Comparison of ENCODE assay signal across 25 cellular contexts in the genomic region with DNA sequence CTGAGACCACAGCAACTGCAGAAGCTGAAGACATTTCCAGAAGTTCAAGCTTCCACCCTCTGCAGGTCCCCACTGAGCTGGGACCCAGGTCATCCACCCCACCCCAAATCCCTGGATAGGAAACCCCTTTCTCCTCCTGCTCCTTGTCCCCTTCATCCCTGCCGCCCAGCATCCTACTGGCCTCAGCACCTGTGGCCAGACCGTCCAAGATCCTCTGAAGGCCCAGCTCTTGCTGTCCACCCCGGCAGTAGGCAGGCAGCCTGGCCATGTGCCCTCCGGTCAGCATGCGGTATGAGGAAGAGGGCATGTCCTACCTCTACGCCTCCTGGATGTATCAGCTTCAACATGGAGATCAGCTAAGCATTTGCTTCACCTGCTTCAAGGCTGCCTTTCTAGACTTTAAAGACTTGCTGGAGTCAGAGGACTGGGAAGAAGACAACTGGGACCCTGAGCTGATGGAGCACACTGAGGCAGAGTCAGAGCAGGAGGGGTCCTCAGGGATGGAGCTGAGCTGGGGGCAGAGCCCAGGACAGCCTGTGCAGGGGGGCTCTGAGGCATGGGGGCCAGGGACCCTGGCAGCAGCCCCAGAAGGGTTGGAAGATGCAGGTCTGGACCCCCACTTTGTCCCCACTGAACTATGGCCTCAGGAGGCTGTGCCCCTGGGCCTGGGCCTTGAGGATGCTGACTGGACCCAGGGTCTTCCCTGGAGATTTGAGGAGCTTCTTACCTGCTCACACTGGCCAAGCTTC. TPM values are rescaled to one million over a fixed set of nuclear protein-coding genes. Genes with fewer than 3 reads are reported as not detected.
DNase-seq lines count a peak whose midpoint lies in the region; ATAC-seq and TF ChIP-seq lines count a peak whose summit lies in the region.
"Had no signal": no experiment of that assay in that cellular context is flagged by ENCODE, and none has a peak within 500 bp of the region (broad histone marks: within the 10 kb centered on the region; RNA-seq: fewer than 3 reads in every experiment).

No MANE protein-coding gene starts in this region.

- no peaks in the 10 kb centered on the region for H3K27me3 ChIP-seq in OCI-LY3 (ENCODE audit: low read depth, low read length)
- H3K27me3 ChIP-seq: MG63 had no signal

- peaks cover 8% of the 10 kb centered on the region for H3K4me1 Mint-ChIP-seq in activated CD4-positive, alpha-beta T cell treated with anti-CD3 and anti-CD28 coated beads for 36 hours
- H3K4me1 Mint-ChIP-seq in stimulated activated effector memory CD8-positive, alpha-beta T cell treated with anti-CD3 and anti-CD28 coated beads, Interleukin-12 subunit alpha, Interleukin-12 subunit beta, amount 100 ng/mL, for 72 hours = peaks cover 9% of the 10 kb centered on the region

- TF ChIP-seq CTCF in OCI-LY3 (IDR thresholded peaks at IDR 0.05; ENCODE audit: low read depth, low read length) (no peak), GM13976 (IDR thresholded peaks at IDR 0.05; ENCODE audit: borderline replicate concordance, control extremely low read depth, extremely low read depth, insufficient read depth, missing control alignments) (no peak)

- no peaks in the 10 kb centered on the region for H3K36me3 Mint-ChIP-seq in activated CD4-positive, alpha-beta T cell treated with anti-CD3 and anti-CD28 coated beads for 36 hours (ENCODE audit: low read depth)
- H3K36me3 Mint-ChIP-seq in stimulated activated effector memory CD8-positive, alpha-beta T cell treated with anti-CD3 and anti-CD28 coated beads, Interleukin-12 subunit alpha, Interleukin-12 subunit beta, amount 100 ng/mL, for 72 hours = peaks cover 6% of the 10 kb centered on the region
- H3K36me3 Mint-ChIP-seq: CD14-positive monocyte had no signal

- no peaks in the 10 kb centered on the region for H3K79me2 ChIP-seq in OCI-LY3 (ENCODE audit: low read length)

- peak overlapping the region; percentile 20; the same call in 1 of the 2 replicates for H3K27ac ChIP-seq in OCI-LY3 (ENCODE audit: low read length)
- H3K27ac ChIP-seq: 22Rv1, HL-60 had no signal

- H3K9me3 Mint-ChIP-seq in activated CD4-positive, alpha-beta T cell treated with anti-CD3 and anti-CD28 coated beads for 36 hours (ENCODE audit: low read depth) = peaks cover 3% of the 10 kb centered on the region
- no peaks in the 10 kb centered on the region for H3K9me3 Mint-ChIP-seq in stimulated activated effector memory CD8-positive, alpha-beta T cell treated with anti-CD3 and anti-CD28 coated beads, Interleukin-12 subunit alpha, Interleukin-12 subunit beta, amount 100 ng/mL, for 72 hours

- H3K27ac Mint-ChIP-seq in activated CD4-positive, alpha-beta T cell treated with anti-CD3 and anti-CD28 coated beads for 36 hours = peak overlapping the region; percentile 37
- H3K27ac Mint-ChIP-seq in stimulated activated effector memory CD8-positive, alpha-beta T cell treated with anti-CD3 and anti-CD28 coated beads, Interleukin-12 subunit alpha, Interleukin-12 subunit beta, amount 100 ng/mL, for 72 hours = peak overlapping the region; percentile 76

- no peak for DNase-seq in activated CD4-positive, alpha-beta T cell treated with anti-CD3 and anti-CD28 coated beads for 36 hours
- DNase-seq in activated CD4-positive, alpha-beta T cell treated with anti-CD3 and anti-CD28 coated beads, Interleukin-2, amount 50 U/mL, for 1 hour = no peak
- DNase-seq in stimulated activated effector memory CD8-positive, alpha-beta T cell treated with anti-CD3 and anti-CD28 coated beads, Interleukin-12 subunit alpha, Interleukin-12 subunit beta, amount 100 ng/mL, for 72 hours (ENCODE audit: low spot score in 2 of 2) = no peak
- DNase-seq in H4 (ENCODE audit: low spot score) (no peak), GM13976 (ENCODE audit: low spot score) (no peak), KG1 (lab: John Stamatoyannopoulos, UW) (no peak)
- DNase-seq: AML-193, GDM1, IMR-90, Karpas-422, MG63, NCI-H1048, NCI-H1436, NCI-H2029, NCI-H2171, NCI-H69 had no signal

- H2AFZ ChIP-seq in OCI-LY3 (ENCODE audit: low read depth, low read length) = no peak overlapping the region

- H3K4me1 ChIP-seq in OCI-LY3 (ENCODE audit: low read length) = peaks cover 33% of the 10 kb centered on the region

- H3K27me3 Mint-ChIP-seq in activated CD4-positive, alpha-beta T cell treated with anti-CD3 and anti-CD28 coated beads for 36 hours = peaks cover 8% of the 10 kb centered on the region

- no peak overlapping the region for H3K4me2 ChIP-seq in OCI-LY3 (ENCODE audit: low read length)

- H4K20me1 ChIP-seq in OCI-LY3 (ENCODE audit: insufficient read depth, low read length) = no peaks in the 10 kb centered on the region

- no peaks in the 10 kb centered on the region for H3K36me3 ChIP-seq in OCI-LY3 (replicated peaks; ENCODE audit: low read depth, low read length)
- H3K36me3 ChIP-seq: HAP-1, MG63 had no signal

- in situ Hi-C loops in GM13976 (cut with MboI; ENCODE audit: low sequenced_read_pairs, unreplicated experiment) = no loop called here

- ATAC-seq in activated CD4-positive, alpha-beta T cell treated with anti-CD3 and anti-CD28 coated beads for 36 hours = no peak
- ATAC-seq in esophagus mucosa = peak; percentile 7
- ATAC-seq in stimulated activated effector memory CD8-positive, alpha-beta T cell treated with anti-CD3 and anti-CD28 coated beads, Interleukin-12 subunit alpha, Interleukin-12 subunit beta, amount 100 ng/mL, for 72 hours = peak; percentile 31
- ATAC-seq: Right ventricle myocardium inferior had no signal

- H3K4me3 Mint-ChIP-seq in activated CD4-positive, alpha-beta T cell treated with anti-CD3 and anti-CD28 coated beads for 36 hours = no peak overlapping the region
- no peak overlapping the region for H3K4me3 Mint-ChIP-seq in stimulated activated effector memory CD8-positive, alpha-beta T cell treated with anti-CD3 and anti-CD28 coated beads, Interleukin-12 subunit alpha, Interleukin-12 subunit beta, amount 100 ng/mL, for 72 hours

- POLR2A ChIA-PET in activated CD4-positive, alpha-beta T cell treated with anti-CD3 and anti-CD28 coated beads for 36 hours (lab: Charles Lee) = interaction anchor here (0.5 kb wide), 1 partner anchor 176 kb away, joined by 4 read pairs; no protein-coding TSS in a partner anchor

- no peak overlapping the region for H3K9ac ChIP-seq in OCI-LY3 (ENCODE audit: low read length)

- intact Hi-C loops in activated CD4-positive, alpha-beta T cell treated with anti-CD3 and anti-CD28 coated beads for 36 hours (cut with DNase I, micrococcal nuclease) = no loop called here

- no peaks in the 10 kb centered on the region for H3K9me3 ChIP-seq in OCI-LY3 (ENCODE audit: insufficient read depth, low read length)
- H3K9me3 ChIP-seq: HAP-1, MG63 had no signal

- no peak overlapping the region for H3K4me3 ChIP-seq in OCI-LY3 (ENCODE audit: low read length)
- H3K4me3 ChIP-seq: HAP-1, MG63 had no signal

- CTCF ChIA-PET in activated CD4-positive, alpha-beta T cell treated with anti-CD3 and anti-CD28 coated beads for 36 hours (lab: Charles Lee) = interaction anchor here (0.6 to 1.0 kb wide), 3 partner anchors 18 to 256 kb away, joined by 3 read pairs; no protein-coding TSS in a partner anchor

RNA-seq across cellular contexts. Expression of a gene that starts 3.0 kb away (rescaled TPM):
- not detected for total RNA-seq in activated CD4-positive, alpha-beta T cell treated with anti-CD3 and anti-CD28 coated beads for 36 hours
- total RNA-seq in esophagus mucosa = not detected
- total RNA-seq in H4 (2014; rRNA removed; shearing (Covaris generic)) = 0.68 and 0.72 TPM in 2 replicates
- total RNA-seq: Daoy, Right ventricle myocardium inferior had no signal

RNA-seq across cellular contexts. Expression of a gene that starts 9.5 kb away (rescaled TPM):
- not detected for total RNA-seq in activated CD4-positive, alpha-beta T cell treated with anti-CD3 and anti-CD28 coated beads for 36 hours
- not detected for total RNA-seq in esophagus mucosa
- not detected in 2 replicates for total RNA-seq in H4 (2014; rRNA removed; shearing (Covaris generic))
- total RNA-seq: Daoy, HT1080, IMR-90 had no signal

RNA-seq across cellular contexts. Expression of a gene that starts 28.5 kb away (rescaled TPM):
- 10 to 100 TPM in 1 of 2 experiments, 1 to 10 TPM in 1; 9.0 to 10.9 TPM for total RNA-seq in activated CD4-positive, alpha-beta T cell treated with anti-CD3 and anti-CD28 coated beads for 36 hours
- total RNA-seq in esophagus mucosa = 6.3 TPM
- 30.1 and 30.7 TPM in 2 replicates for total RNA-seq in H4 (2014; rRNA removed; shearing (Covaris generic))

RNA-seq across cellular contexts. Expression of a gene that starts 44.7 kb away (rescaled TPM):
- total RNA-seq in activated CD4-positive, alpha-beta T cell treated with anti-CD3 and anti-CD28 coated beads for 36 hours = 100 to 1,000 TPM; 614 to 725 TPM
- 0.80 TPM for total RNA-seq in esophagus mucosa
- total RNA-seq in H4 (2014; rRNA removed; shearing (Covaris generic)) = 0.06 and 1.5 TPM in 2 replicates
- total RNA-seq: Daoy, HT1080, IMR-90 had no signal

RNA-seq across cellular contexts. Expression of a gene that starts 56.1 kb away (rescaled TPM):
- total RNA-seq in activated CD4-positive, alpha-beta T cell treated with anti-CD3 and anti-CD28 coated beads for 36 hours = 10 to 100 TPM; 23.3 to 26.0 TPM
- total RNA-seq in esophagus mucosa = 9.8 TPM
- total RNA-seq in H4 (2014; rRNA removed; shearing (Covaris generic)) = 6.3 and 8.4 TPM in 2 replicates
